10 cellular contexts compared by ENCODE assay signal in the genomic region with DNA sequence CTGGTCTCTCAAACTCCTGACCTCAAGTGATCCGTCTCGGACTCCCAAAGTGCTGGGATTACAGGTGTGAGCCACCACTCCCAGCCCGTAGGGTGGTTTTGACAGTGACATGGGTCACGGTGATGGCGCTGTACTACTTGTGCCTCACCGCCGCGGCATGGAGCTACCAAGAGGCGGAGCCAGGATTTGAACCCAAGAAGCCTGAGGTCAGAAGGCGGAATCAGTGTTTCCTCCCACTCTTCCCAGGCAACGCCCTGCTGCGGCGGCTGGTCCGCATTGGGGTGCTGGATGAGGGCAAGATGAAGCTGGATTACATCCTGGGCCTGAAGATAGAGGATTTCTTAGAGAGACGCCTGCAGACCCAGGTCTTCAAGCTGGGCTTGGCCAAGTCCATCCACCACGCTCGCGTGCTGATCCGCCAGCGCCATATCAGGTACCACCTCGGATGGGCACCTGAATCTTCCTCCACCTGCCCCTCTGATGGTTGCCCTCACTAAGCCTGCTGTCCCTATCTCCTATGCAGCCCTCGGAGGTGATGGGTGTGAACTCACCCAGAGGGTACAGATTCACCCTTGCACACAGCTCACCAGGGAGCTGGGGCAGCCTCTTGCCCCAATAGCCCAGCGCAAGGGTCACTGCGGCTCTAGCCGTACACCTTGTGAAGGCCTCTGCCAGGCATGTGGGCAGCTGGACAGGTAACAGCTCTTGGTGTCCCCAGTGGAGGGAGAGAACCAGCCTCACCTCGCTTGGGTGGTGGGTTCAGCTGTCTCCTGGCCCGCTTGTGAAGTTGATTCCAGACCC. TPM values are rescaled to one million over a fixed set of nuclear protein-coding genes. Genes with fewer than 3 reads are reported as not detected.
DNase-seq lines count a peak whose midpoint lies in the region; ATAC-seq and TF ChIP-seq lines count a peak whose summit lies in the region.
"Had no signal": no experiment of that assay in that cellular context is flagged by ENCODE, and none has a peak within 500 bp of the region (broad histone marks: within the 10 kb centered on the region; RNA-seq: fewer than 3 reads in every experiment).

No MANE protein-coding gene starts in this region.

- ATAC-seq in CD8-positive, alpha-beta T cell = no peak
- no peak for ATAC-seq in GM18511 (IDR thresholded peaks at IDR 0.05; ENCODE audit: unreplicated experiment)
- ATAC-seq in HG03378 (IDR thresholded peaks at IDR 0.05; ENCODE audit: unreplicated experiment) = no peak

- H3K36me3 Mint-ChIP-seq in Calu3 (ENCODE audit: insufficient read depth, unreplicated experiment) = peaks cover 97% of the 10 kb centered on the region
- peaks cover 17% of the 10 kb centered on the region for H3K36me3 Mint-ChIP-seq in IgD-negative memory B cell
- peaks cover 78% of the 10 kb centered on the region for H3K36me3 Mint-ChIP-seq in CD8-positive, alpha-beta T cell

- peak overlapping the region; percentile 28 for H3K9ac ChIP-seq in rectal smooth muscle tissue (ENCODE audit: low read length)

- peak overlapping the region; percentile 63 for H3K27ac ChIP-seq in caudate nucleus (ENCODE audit: low read depth, low read length)
- no peak overlapping the region for H3K27ac ChIP-seq in rectal smooth muscle tissue (ENCODE audit: low read depth, low read length)
- H3K27ac ChIP-seq in CD8-positive, alpha-beta T cell (ENCODE audit: low read depth, low read length) = no peak overlapping the region

- H3K9me3 Mint-ChIP-seq in Calu3 (ENCODE audit: low read depth, unreplicated experiment) (no peaks in the 10 kb centered on the region), IgD-negative memory B cell (no peaks in the 10 kb centered on the region)
- no peaks in the 10 kb centered on the region for H3K9me3 Mint-ChIP-seq in CD8-positive, alpha-beta T cell

- peaks cover 37% of the 10 kb centered on the region for H3K36me3 ChIP-seq in rectal smooth muscle tissue (ENCODE audit: control insufficient read depth, insufficient read depth, low read length)
- H3K36me3 ChIP-seq in CD8-positive, alpha-beta T cell (ENCODE audit: insufficient read depth, low read length) = peaks cover 60% of the 10 kb centered on the region

- H3K4me1 Mint-ChIP-seq in Calu3 (ENCODE audit: low read depth, unreplicated experiment) (peaks cover 82% of the 10 kb centered on the region), IgD-negative memory B cell (peaks cover 56 to 64% (median 63%) of the 10 kb centered on the region in 3 donors)
- H3K4me1 Mint-ChIP-seq in CD8-positive, alpha-beta T cell (ENCODE audit: low read depth) = peaks cover 93% of the 10 kb centered on the region

- H3K27ac Mint-ChIP-seq in Calu3 (ENCODE audit: unreplicated experiment) (peak overlapping the region; percentile 96), IgD-negative memory B cell (peak overlapping the region in 2 of 3 donors; percentile 48 to 96)
- H3K27ac Mint-ChIP-seq in CD8-positive, alpha-beta T cell = no peak overlapping the region

- H3K27me3 Mint-ChIP-seq in Calu3 (ENCODE audit: unreplicated experiment) (no peaks in the 10 kb centered on the region), IgD-negative memory B cell (no peaks in the 10 kb centered on the region)
- H3K27me3 Mint-ChIP-seq in CD8-positive, alpha-beta T cell (ENCODE audit: low read depth) = no peaks in the 10 kb centered on the region

- DNase-seq in Calu3 (no peak), caudate nucleus (lab: John Stamatoyannopoulos, UW) (no peak), NCI-H2227 treated with DMSO at 0.1 percent for 48 hours (lab: John Stamatoyannopoulos, UW) (no peak)
- DNase-seq in CD8-positive, alpha-beta T cell = no peak
- DNase-seq: MM.1S had no signal

- peak overlapping the region; percentile 11 for H3K4me3 Mint-ChIP-seq in Calu3 (ENCODE audit: low read depth, unreplicated experiment)
- peak overlapping the region in 3 of 4 donors; percentile 24 to 85 (median 48) for H3K4me3 Mint-ChIP-seq in IgD-negative memory B cell
- H3K4me3 Mint-ChIP-seq in CD8-positive, alpha-beta T cell = no peak overlapping the region

- no TSS peak for BruUV-seq in Calu3 (replicated peaks; lab: Mats Ljungman, UMichigan)

- intact Hi-C loops in Calu3 (cut with micrococcal nuclease; ENCODE audit: unreplicated experiment) = no loop called here
- intact Hi-C loops in CD8-positive, alpha-beta T cell (cut with DNase I, micrococcal nuclease) = no loop called here

- H3K9me3 ChIP-seq in CD8-positive, alpha-beta T cell (ENCODE audit: low read length) = no peaks in the 10 kb centered on the region
- H3K9me3 ChIP-seq: esophagus muscularis mucosa had no signal

- no peak overlapping the region for H3K4me3 ChIP-seq in rectal smooth muscle tissue (ENCODE audit: low read length)
- H3K4me3 ChIP-seq in CD8-positive, alpha-beta T cell (ENCODE audit: low read depth, low read length) = no peak overlapping the region

- no peaks in the 10 kb centered on the region for H3K27me3 ChIP-seq in rectal smooth muscle tissue (ENCODE audit: control insufficient read depth, insufficient read depth, low read length)
- H3K27me3 ChIP-seq in CD8-positive, alpha-beta T cell (ENCODE audit: insufficient read depth, low read length) = no peaks in the 10 kb centered on the region
- H3K27me3 ChIP-seq: esophagus muscularis mucosa had no signal

- TF ChIP-seq CTCF in Calu3 (IDR thresholded peaks at IDR 0.05; ENCODE audit: unreplicated experiment) = no peak
- no peak for TF ChIP-seq CTCF in CD8-positive, alpha-beta T cell (IDR thresholded peaks at IDR 0.05)

- CTCF ChIA-PET in Calu3 (lab: Charles Lee) = interaction anchor here (0.5 kb wide), 1 partner anchor 24 kb away, joined by 4 read pairs; no protein-coding TSS in a partner anchor
- CTCF ChIA-PET in CD8-positive, alpha-beta T cell (lab: Charles Lee) = interaction anchor here (1.0 to 1.3 kb wide), 2 partner anchors 17 to 25 kb away, joined by 3 to 4 read pairs; a partner anchor contains a TSS

- POLR2A ChIA-PET in CD8-positive, alpha-beta T cell (lab: Charles Lee) = interaction anchor here (0.9 kb wide), 1 partner anchor 17 kb away, joined by 3 read pairs; a partner anchor contains a TSS

- H3K4me1 ChIP-seq in rectal smooth muscle tissue (ENCODE audit: control insufficient read depth, insufficient read depth, low read length) = peaks cover 39% of the 10 kb centered on the region
- H3K4me1 ChIP-seq in CD8-positive, alpha-beta T cell (ENCODE audit: insufficient read depth, low read length) = peaks cover 94% of the 10 kb centered on the region

RNA-seq across cellular contexts. Expression of a gene that starts 5.6 kb away (rescaled TPM):
- 825 and 841 TPM in 2 replicates for total RNA-seq in Calu3 (2022)
- polyA plus RNA-seq in IgD-negative memory B cell = 1,165 TPM
- total RNA-seq in CD8-positive, alpha-beta T cell = 1,000 to 10,000 TPM; 2,006 to 2,016 TPM

RNA-seq across cellular contexts. Expression of a gene that starts 15.1 kb away (rescaled TPM):
- total RNA-seq in Calu3 (2022) = 52.2 and 53.0 TPM in 2 replicates
- polyA plus RNA-seq in IgD-negative memory B cell = 33.2 TPM
- 10 to 100 TPM; 13.9 to 14.6 TPM for total RNA-seq in CD8-positive, alpha-beta T cell

RNA-seq across cellular contexts. Expression of a gene that starts 16.6 kb away (rescaled TPM):
- not detected in 2 replicates for total RNA-seq in Calu3 (2022)
- polyA plus RNA-seq in IgD-negative memory B cell = 0.16 TPM
- not detected for total RNA-seq in CD8-positive, alpha-beta T cell

RNA-seq across cellular contexts. Expression of a gene that starts 16.9 kb away (rescaled TPM):
- total RNA-seq in Calu3 (2022) = 287 and 323 TPM in 2 replicates
- polyA plus RNA-seq in IgD-negative memory B cell = 16.1 TPM
- 10 to 100 TPM; 10.0 to 13.1 TPM for total RNA-seq in CD8-positive, alpha-beta T cell

RNA-seq across cellular contexts. Expression of a gene that starts 33.3 kb away (rescaled TPM):
- 157 and 166 TPM in 2 replicates for total RNA-seq in Calu3 (2022)
- polyA plus RNA-seq in IgD-negative memory B cell = not detected
- total RNA-seq in CD8-positive, alpha-beta T cell = not detected
